9 cellular contexts compared by ENCODE assay signal in genomic region chr21:20249401-20249800, GRCh38.
"Had no signal": no experiment of that assay in that cellular context is flagged by ENCODE, and none has a peak within 500 bp of the region (broad histone marks: within the 10 kb centered on the region; RNA-seq: fewer than 3 reads in every experiment).

No MANE protein-coding gene starts in this region.

- ATAC-seq: HCT116, HepG2 had no signal

- H3K27ac ChIP-seq: HL-60 had no signal

- H3K4me3 Mint-ChIP-seq: HFFc6, IgD-negative memory B cell had no signal

- FAIRE-seq: HepG2 had no signal

- H3K4me1 ChIP-seq: HAP-1 had no signal

- H3K27ac Mint-ChIP-seq: HFFc6, IgD-negative memory B cell had no signal

- H3K36me3 ChIP-seq: HAP-1 had no signal

- H3K27me3 Mint-ChIP-seq: IgD-negative memory B cell had no signal

- H3K4me3 ChIP-seq: HAP-1 had no signal

- H3K9me3 ChIP-seq: HAP-1 had no signal

- DNase-seq: GOT3, H7, HFFc6, KG1 had no signal

- H3K4me1 Mint-ChIP-seq: IgD-negative memory B cell had no signal
